17 cellular contexts compared by ENCODE assay signal in the genomic region with DNA sequence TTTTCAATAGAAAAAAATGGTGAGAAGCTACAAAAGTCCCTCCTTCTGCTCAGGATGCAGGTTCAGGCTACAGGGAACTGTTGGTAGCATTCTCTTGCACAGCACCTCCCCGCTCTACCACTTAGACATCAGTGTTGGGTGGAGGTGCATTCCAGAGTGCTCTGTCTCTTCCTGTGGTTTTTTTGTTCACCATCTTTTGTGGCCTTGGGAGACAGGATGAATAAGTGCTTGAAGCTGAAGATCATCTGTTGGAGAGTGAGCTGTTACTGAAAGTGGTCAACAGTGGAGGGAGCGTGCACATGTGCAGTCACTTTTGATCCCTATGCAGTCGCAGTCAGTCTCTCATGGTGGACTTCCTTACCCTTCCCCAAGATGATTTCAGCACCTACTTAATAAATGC. TPM values are rescaled to one million over a fixed set of nuclear protein-coding genes. Genes with fewer than 3 reads are reported as not detected.
DNase-seq lines count a peak whose midpoint lies in the region; ATAC-seq, FAIRE-seq and TF ChIP-seq lines count a peak whose summit lies in the region.
"Had no signal": no experiment of that assay in that cellular context is flagged by ENCODE, and none has a peak within 500 bp of the region (broad histone marks: within the 10 kb centered on the region; RNA-seq: fewer than 3 reads in every experiment).

No MANE protein-coding gene starts in this region.

- H3K4me3 ChIP-seq in AG10803 (ENCODE audit: low read length) (no peak overlapping the region), keratinocyte (ENCODE audit: control insufficient read depth in 2 of 3, extremely low read depth in 1 of 3, insufficient read depth in 2 of 3, low read depth in 1 of 3, low read length in 3 of 3) (peak overlapping the region in 1 of 3 experiments; percentile 24)

- peaks cover 81% of the 10 kb centered on the region for H3K79me2 ChIP-seq in keratinocyte (ENCODE audit: control insufficient read depth, insufficient read depth, low read length)

- no peaks in the 10 kb centered on the region for H3K36me3 ChIP-seq in keratinocyte (ENCODE audit: control insufficient read depth in 2 of 2, extremely low read depth in 1 of 2, insufficient read depth in 2 of 2, low read length in 2 of 2)

- no peak for ATAC-seq in HG03520 (IDR thresholded peaks at IDR 0.05; ENCODE audit: unreplicated experiment)

- H3K9ac ChIP-seq in keratinocyte (ENCODE audit: control insufficient read depth, extremely low read depth, insufficient read depth, low read length): no peak overlapping the region

- no peaks in the 10 kb centered on the region for H3K9me1 ChIP-seq in keratinocyte (ENCODE audit: control insufficient read depth, extremely low read depth, insufficient read depth, low read length)

- H3K4me1 ChIP-seq in keratinocyte (ENCODE audit: control insufficient read depth, extremely low read depth, insufficient read depth, low read length): peaks cover 20% of the 10 kb centered on the region

- TF ChIP-seq CTCF in AG10803 (conservative IDR thresholded peaks at IDR 0.05; ENCODE audit: low read length) (0 out of 2 replicates have a peak, but pooled peaks have one; percentile 1), keratinocyte (optimal IDR thresholded peaks at IDR 0.05 in 1 of 3, IDR thresholded peaks at IDR 0.05 in 1 of 3, conservative IDR thresholded peaks at IDR 0.05 in 1 of 3; ENCODE audit: extremely low read depth in 1 of 3, insufficient read depth in 2 of 3, low read length in 3 of 3) (no peak)

- DNase-seq in AG10803 (ENCODE audit: low read depth) (peak; percentile 89), HS-5 (ENCODE audit: low read depth) (peak; percentile 88), amniotic epithelial cell (ENCODE audit: low read depth) (peak; percentile 85), keratinocyte (ENCODE audit: low read depth, low spot score) (peak; percentile 76), UCSD-AML1 (lab: John Stamatoyannopoulos, UW; ENCODE audit: unreplicated experiment) (no peak), NCI-H2171 (lab: John Stamatoyannopoulos, UW) (no peak), activated gamma-delta T cell treated with Interleukin-2 at 50 U/mL for 16 hours (no peak)
- DNase-seq: activated B cell treated with CpG ODN at 0.5 μM for 24 hours; CD4-positive, CD25-positive, alpha-beta regulatory T cell; midbrain; NCI-H1092; NCI-H446 treated with DMSO at 0.1 percent for 48 hours; RPMI8226; stimulated activated CD4-positive, alpha-beta T cell treated with anti-CD3 and anti-CD28 coated beads, Interleukin-4, amount 100 ng/mL, for 1 hour; stimulated activated naive CD4-positive, alpha-beta T cell had no signal

- no peaks in the 10 kb centered on the region for H3K27me3 ChIP-seq in keratinocyte (ENCODE audit: control insufficient read depth, extremely low read depth, insufficient read depth, low read length)

- H3K4me2 ChIP-seq in keratinocyte (ENCODE audit: control insufficient read depth, extremely low read depth, insufficient read depth, low read depth, low read length): peak overlapping the region; percentile 55

- no peak overlapping the region for H2AFZ ChIP-seq in keratinocyte (ENCODE audit: control insufficient read depth, low read length)

- H3K27ac ChIP-seq in keratinocyte (ENCODE audit: control insufficient read depth, insufficient read depth, low read length): peak overlapping the region; percentile 38

- H4K20me1 ChIP-seq in keratinocyte (ENCODE audit: control insufficient read depth, extremely low read depth, insufficient read depth, low read length): no peaks in the 10 kb centered on the region

- dilution Hi-C loops in keratinocyte (cut with MboI; ENCODE audit: extremely low pct_ligation_motif_present, low sequenced_read_pairs): no loop called here

- no peaks in the 10 kb centered on the region for H3K9me3 ChIP-seq in keratinocyte (ENCODE audit: control insufficient read depth, low read depth, low read length)

- peak; percentile 97 for FAIRE-seq in keratinocyte (lab: Jason Lieb, UNC)
- FAIRE-seq: endometrium had no signal

RNA-seq across cellular contexts. Expression of a gene that starts 16.6 kb away (rescaled TPM):
- polyA plus RNA-seq in keratinocyte: 21.4 to 29.5 TPM (median 22.9 TPM) in 3 replicates
- 9.0 TPM for polyA plus RNA-seq in keratinocyte (2011; ENCODE audit: low read depth)
- 17.8 and 28.5 TPM in 2 replicates for polyA plus RNA-seq in keratinocyte (2011; cell fraction: cytosol; rRNA removed)
- 34.5 and 36.9 TPM in 2 replicates for polyA plus RNA-seq in keratinocyte (2011; cell fraction: nucleus; rRNA removed)
- polyA plus RNA-seq in keratinocyte (2012; ENCODE audit: low replicate concordance): 12.5 and 14.2 TPM in 2 replicates
- polyA minus RNA-seq in keratinocyte: 26.0 to 79.4 TPM (median 71.8 TPM) in 3 replicates
- polyA minus RNA-seq in keratinocyte (2011; cell fraction: cytosol; rRNA and poly(A)+ RNA removed): 21.3 TPM
- 18.3 and 39.4 TPM in 2 replicates for polyA minus RNA-seq in keratinocyte (2011; cell fraction: nucleus; rRNA and poly(A)+ RNA removed)

Comparison
In these comparisons a context has a peak if more than half of its experiments do, and no peak if none do; other contexts are left out.
1. DNase-seq: peak in AG10803 (single experiment), HS-5 (single experiment), amniotic epithelial cell (single experiment) and keratinocyte (single experiment); none in UCSD-AML1 (single experiment), NCI-H2171 (single experiment) and activated gamma-delta T cell treated with Interleukin-2 at 50 U/mL for 16 hours (single experiment).